ENCODE assay signal across 21 cellular contexts in the genomic region with DNA sequence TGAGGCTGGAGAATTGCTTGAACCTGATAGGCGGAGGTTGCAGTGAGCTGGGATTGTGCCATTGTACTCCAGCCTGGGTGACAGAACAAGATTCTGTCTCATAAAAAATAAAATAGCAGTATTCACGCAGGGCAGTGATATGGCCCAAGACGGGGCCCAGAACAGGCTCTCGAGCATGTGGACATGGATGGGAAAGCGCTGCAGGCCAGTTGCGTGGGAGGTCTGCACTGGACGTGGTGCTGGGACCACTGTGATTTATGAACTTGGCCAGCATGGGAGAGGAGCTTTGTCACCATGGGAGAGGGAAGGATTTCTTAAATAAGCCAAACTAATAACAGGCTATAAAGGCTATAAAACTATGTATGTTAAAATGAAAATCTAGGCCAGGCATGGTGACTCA. TPM values are rescaled to one million over a fixed set of nuclear protein-coding genes. Genes with fewer than 3 reads are reported as not detected.
A peak's percentile ranks its signal among the peaks of the same experiment; 100 is the strongest.
DNase-seq lines count a peak whose midpoint lies in the region; ATAC-seq and TF ChIP-seq lines count a peak whose summit lies in the region.
"Had no signal": no experiment of that assay in that cellular context is flagged by ENCODE, and none has a peak within 500 bp of the region (broad histone marks: within the 10 kb centered on the region; RNA-seq: fewer than 3 reads in every experiment).

No MANE protein-coding gene starts in this region.

- H3K4me3 ChIP-seq in HEK293 (ENCODE audit: low read depth, low read length) (no peak overlapping the region), fibroblast of villous mesenchyme (ENCODE audit: low read depth, low read length) (no peak overlapping the region), HAP-1 (no peak overlapping the region)
- H3K4me3 ChIP-seq: BLaER1, GM23248 had no signal

- peaks cover 3% of the 10 kb centered on the region for H3K4me1 Mint-ChIP-seq in T-helper 17 cell
- H3K4me1 Mint-ChIP-seq: B cell had no signal

- no peaks in the 10 kb centered on the region for H3K27me3 Mint-ChIP-seq in T-helper 17 cell
- H3K27me3 Mint-ChIP-seq: B cell; CD4-positive, CD25-positive, alpha-beta regulatory T cell had no signal

- in situ Hi-C loops in HAP-1 (cut with MboI; ENCODE audit: low sequenced_read_pairs), result no loop called here

- DNase-seq in activated effector memory CD4-positive, alpha-beta T cell treated with anti-CD3 and anti-CD28 coated beads, Interleukin-2, amount 50 U/mL, for 16 hours, result peak; percentile 8
- DNase-seq in activated effector memory CD4-positive, alpha-beta T cell treated with Interleukin-2 at 50 U/mL for 16 hours, result no peak
- DNase-seq in T-helper 17 cell (no peak), fibroblast of villous mesenchyme (ENCODE audit: low read depth) (peak; percentile 13), cortex of kidney (lab: John Stamatoyannopoulos, UW) (no peak), HAP-1 (ENCODE audit: low spot score in 2 of 2) (no peak), left colon (no peak)
- DNase-seq: Caco-2; CD4-positive, CD25-positive, alpha-beta regulatory T cell; CD8-positive, alpha-beta T cell; DMS153; DND-41; GM23248; H7; HFFc6 had no signal

- H3K36me3 ChIP-seq in HEK293 (ENCODE audit: control insufficient read depth in 2 of 2, insufficient read depth in 1 of 2, low read length in 2 of 2), result peaks cover 25 to 72% of the 10 kb centered on the region in 2 experiments
- H3K36me3 ChIP-seq in HAP-1 (replicated peaks), result peaks cover 64% of the 10 kb centered on the region

- ATAC-seq in T-helper 17 cell (no peak), left colon (no peak)
- ATAC-seq: CD8-positive, alpha-beta T cell; HCT116 had no signal

- H3K27ac ChIP-seq in HEK293 (ENCODE audit: extremely low read depth, low read depth, low read length), result no peak overlapping the region
- H3K27ac ChIP-seq: 22Rv1, BLaER1, C4-2B, GM23248 had no signal

- no peaks in the 10 kb centered on the region for H3K4me1 ChIP-seq in HEK293 (ENCODE audit: control insufficient read depth, insufficient read depth, low read length)
- no peaks in the 10 kb centered on the region for H3K4me1 ChIP-seq in HAP-1
- H3K4me1 ChIP-seq: BLaER1, Caco-2 had no signal

- TF ChIP-seq CTCF in HEK293 (tag by site-specific recombination; IDR thresholded peaks at IDR 0.05), result no peak
- TF ChIP-seq CTCF in fibroblast of villous mesenchyme (IDR thresholded peaks at IDR 0.05; ENCODE audit: insufficient read depth, low read depth, low read length), result no peak

- intact Hi-C loops in left colon (cut with DNase I, micrococcal nuclease), result no loop called here

- no peaks in the 10 kb centered on the region for H3K36me3 Mint-ChIP-seq in T-helper 17 cell (ENCODE audit: low read depth)

- no peaks in the 10 kb centered on the region for H3K27me3 ChIP-seq in HAP-1 (ENCODE audit: low read depth)
- H3K27me3 ChIP-seq: BLaER1 had no signal

- CTCF ChIA-PET in HEK293 (lab: Yijun Ruan, JAX), result interaction anchor here (1.1 kb wide), 1 partner anchor 112 kb away, joined by 5 read pairs; no protein-coding TSS in a partner anchor

- H3K4me3 Mint-ChIP-seq in T-helper 17 cell, result no peak overlapping the region
- H3K4me3 Mint-ChIP-seq: B cell; CD4-positive, CD25-positive, alpha-beta regulatory T cell; CD8-positive, alpha-beta T cell; HFFc6 had no signal

- POLR2A ChIA-PET in HEK293 (lab: Yijun Ruan, JAX), result no interaction called here

- H3K27ac Mint-ChIP-seq in T-helper 17 cell, result peak overlapping the region; percentile 27
- H3K27ac Mint-ChIP-seq: B cell; CD8-positive, alpha-beta T cell; HFFc6 had no signal

- H3K9me3 ChIP-seq in HEK293 (ENCODE audit: control insufficient read depth, insufficient read depth, low read depth, low read length), result no peaks in the 10 kb centered on the region
- no peaks in the 10 kb centered on the region for H3K9me3 ChIP-seq in T-helper 17 cell (ENCODE audit: control insufficient read depth, low read length, poor library complexity, severe bottlenecking)
- no peaks in the 10 kb centered on the region for H3K9me3 ChIP-seq in HAP-1
- H3K9me3 ChIP-seq: BLaER1, Caco-2 had no signal

TF ChIP-seq in HEK293, 187 proteins besides CTCF, POLR2A, EP300 and RAD21:
- TF ChIP-seq PRDM1 (tag by site-specific recombination; IDR thresholded peaks at IDR 0.05) (no peak), SP7 (tag by site-specific recombination; IDR thresholded peaks at IDR 0.05) (0 out of 2 replicates have a peak, but pooled peaks have one; percentile 13)
TF ChIP-seq in HEK293: peak in this region for 1.

RNA-seq across cellular contexts. Expression of a gene that starts 51.6 kb away (rescaled TPM):
- 10 to 100 TPM; 55.0 to 62.2 TPM for total RNA-seq in T-helper 17 cell
- total RNA-seq in fibroblast of villous mesenchyme, result 61.5 and 67.8 TPM in 2 replicates
- 100 to 1,000 TPM in 1 of 2 donors, 10 to 100 TPM in 1; 64.5 to 115 TPM for total RNA-seq in left colon

Comparison
In these comparisons a context has a peak if more than half of its experiments do, and no peak if none do; other contexts are left out.
1. DNase-seq: peak in activated effector memory CD4-positive, alpha-beta T cell treated with anti-CD3 and anti-CD28 coated beads, Interleukin-2, amount 50 U/mL, for 16 hours (single experiment) and fibroblast of villous mesenchyme (single experiment); none in activated effector memory CD4-positive, alpha-beta T cell treated with Interleukin-2 at 50 U/mL for 16 hours (single experiment), T-helper 17 cell (0 of 3), cortex of kidney (single experiment), HAP-1 (0 of 2) and left colon (0 of 2).